Comparison of ENCODE assay signal across 1 cellular context in genomic region chrX:123740006-123740405, GRCh38.
TF ChIP-seq lines count a peak whose summit lies in the region.

No MANE protein-coding gene starts in this region.

TF ChIP-seq in H1, 55 proteins besides CTCF, POLR2A, EP300 and RAD21 (continued from another document):
- TF ChIP-seq JUND (IDR thresholded peaks at IDR 0.05; ENCODE audit: low read length) (no peak), TAF7 (optimal IDR thresholded peaks at IDR 0.05; ENCODE audit: borderline replicate concordance, low read depth, low read length) (no peak), ATF2 (IDR thresholded peaks at IDR 0.05; ENCODE audit: low read length) (no peak), ZNF274 (IDR thresholded peaks at IDR 0.05; ENCODE audit: borderline replicate concordance, extremely low read depth, low read length) (no peak), ASH2L (IDR thresholded peaks at IDR 0.05; ENCODE audit: low read length) (no peak), CBX5 (IDR thresholded peaks at IDR 0.05; ENCODE audit: low read depth, low read length) (no peak), CEBPB (IDR thresholded peaks at IDR 0.05; ENCODE audit: low read depth, low read length) (no peak), PHF8 (conservative IDR thresholded peaks at IDR 0.05; ENCODE audit: low read depth, low read length) (no peak), MAX (IDR thresholded peaks at IDR 0.05) (no peak), GABPA (IDR thresholded peaks at IDR 0.05; ENCODE audit: borderline replicate concordance, insufficient read depth, low read length) (no peak), JUN (IDR thresholded peaks at IDR 0.05; ENCODE audit: low read depth, low read length) (no peak), KDM5A (IDR thresholded peaks at IDR 0.05; ENCODE audit: low read length) (no peak)
